ENCODE assay signal across 25 cellular contexts in genomic region chr1:180860535-180860934, GRCh38. TPM values are rescaled to one million over a fixed set of nuclear protein-coding genes. Genes with fewer than 3 reads are reported as not detected.
"Had no signal": no experiment of that assay in that cellular context is flagged by ENCODE, and none has a peak within 500 bp of the region (broad histone marks: within the 10 kb centered on the region; RNA-seq: fewer than 3 reads in every experiment).

No MANE protein-coding gene starts in this region.

- ATAC-seq: activated CD4-positive, alpha-beta T cell treated with anti-CD3 and anti-CD28 coated beads for 36 hours; activated naive CD8-positive, alpha-beta T cell treated with anti-CD3 and anti-CD28 coated beads, Interleukin-2, amount 50 U/mL, for 24 hours; heart right ventricle; mucosa of descending colon; sciatic nerve; stimulated activated effector memory CD8-positive, alpha-beta T cell treated with anti-CD3 and anti-CD28 coated beads, Interleukin-12 subunit alpha, Interleukin-12 subunit beta, amount 100 ng/mL, for 72 hours; WTC11 had no signal

- H3K4me3 Mint-ChIP-seq: activated CD4-positive, alpha-beta memory T cell treated with anti-CD3 and anti-CD28 coated beads for 36 hours; activated CD4-positive, alpha-beta T cell treated with anti-CD3 and anti-CD28 coated beads for 36 hours; activated naive CD8-positive, alpha-beta T cell treated with anti-CD3 and anti-CD28 coated beads, Interleukin-2, amount 50 U/mL, for 24 hours; brain; memory B cell; naive B cell; stimulated activated effector memory CD8-positive, alpha-beta T cell treated with anti-CD3 and anti-CD28 coated beads, Interleukin-12 subunit alpha, Interleukin-12 subunit beta, amount 100 ng/mL, for 72 hours; T-helper 2 cell treated with Interferon-gamma antibody and Interleukin-4, amounts not matched to agents 5 μg/mL and 100 μg/mL, for 36 hours; WTC11 had no signal

- H3K9me3 ChIP-seq: esophagus muscularis mucosa, heart right ventricle, left ventricle myocardium inferior, mucosa of descending colon, neutrophil, testis, upper lobe of left lung had no signal

- H3K4me1 Mint-ChIP-seq: activated CD4-positive, alpha-beta T cell treated with anti-CD3 and anti-CD28 coated beads for 36 hours; activated naive CD8-positive, alpha-beta T cell treated with anti-CD3 and anti-CD28 coated beads, Interleukin-2, amount 50 U/mL, for 24 hours; memory B cell; naive B cell had no signal

- H3K27ac Mint-ChIP-seq: activated CD4-positive, alpha-beta memory T cell treated with anti-CD3 and anti-CD28 coated beads for 36 hours; activated CD4-positive, alpha-beta T cell treated with anti-CD3 and anti-CD28 coated beads for 36 hours; activated naive CD8-positive, alpha-beta T cell treated with anti-CD3 and anti-CD28 coated beads, Interleukin-2, amount 50 U/mL, for 24 hours; activated T-helper 2 cell treated with anti-CD3 and anti-CD28 coated beads, Interferon-gamma antibody, Interleukin-2, Interleukin-4, amounts not matched to agents 10 μg/mL and 5 μg/mL and 100 μg/mL, durations not matched to agents 14 hours and 24 hours and 36 hours; brain; memory B cell; naive B cell; stimulated activated effector memory CD8-positive, alpha-beta T cell treated with anti-CD3 and anti-CD28 coated beads, Interleukin-12 subunit alpha, Interleukin-12 subunit beta, amount 100 ng/mL, for 72 hours; T-helper 2 cell treated with Interferon-gamma antibody and Interleukin-4, amounts not matched to agents 5 μg/mL and 100 μg/mL, for 36 hours; WTC11 had no signal

- DNase-seq: activated CD4-positive, alpha-beta memory T cell treated with anti-CD3 and anti-CD28 coated beads for 36 hours; activated CD4-positive, alpha-beta T cell treated with anti-CD3 and anti-CD28 coated beads for 36 hours; activated naive CD4-positive, alpha-beta T cell treated with Interleukin-2 at 50 U/mL for 16 hours; activated naive CD8-positive, alpha-beta T cell treated with anti-CD3 and anti-CD28 coated beads, Interleukin-2, amount 50 U/mL, for 24 hours; activated T-cell treated with anti-CD3 and anti-CD28 coated beads, Interleukin-2, amount 50 U/mL, for 1 hour; anterior cingulate cortex; central memory CD4-positive, alpha-beta T cell; effector CD4-positive, alpha-beta T cell; heart right ventricle; kidney glomerular epithelial cell; left ventricle myocardium inferior; mucosa of descending colon; naive B cell; stimulated activated CD4-positive, alpha-beta T cell treated with anti-CD3 and anti-CD28 coated beads, Interleukin-4, amount 100 ng/mL, for 24 hours; testis; upper lobe of left lung had no signal

- H3K27me3 Mint-ChIP-seq: activated CD4-positive, alpha-beta memory T cell treated with anti-CD3 and anti-CD28 coated beads for 36 hours; activated CD4-positive, alpha-beta T cell treated with anti-CD3 and anti-CD28 coated beads for 36 hours; activated naive CD8-positive, alpha-beta T cell treated with anti-CD3 and anti-CD28 coated beads, Interleukin-2, amount 50 U/mL, for 24 hours; memory B cell; naive B cell had no signal

- H3K9me3 Mint-ChIP-seq: activated CD4-positive, alpha-beta memory T cell treated with anti-CD3 and anti-CD28 coated beads for 36 hours; activated naive CD8-positive, alpha-beta T cell treated with anti-CD3 and anti-CD28 coated beads, Interleukin-2, amount 50 U/mL, for 24 hours; activated T-helper 2 cell treated with anti-CD3 and anti-CD28 coated beads, Interferon-gamma antibody, Interleukin-2, Interleukin-4, amounts not matched to agents 10 μg/mL and 5 μg/mL and 100 μg/mL, durations not matched to agents 14 hours and 24 hours and 36 hours; memory B cell; naive B cell; stimulated activated effector memory CD8-positive, alpha-beta T cell treated with anti-CD3 and anti-CD28 coated beads, Interleukin-12 subunit alpha, Interleukin-12 subunit beta, amount 100 ng/mL, for 72 hours; T-helper 2 cell treated with Interferon-gamma antibody and Interleukin-4, amounts not matched to agents 5 μg/mL and 100 μg/mL, for 36 hours; WTC11 had no signal

RNA-seq across cellular contexts. Expression of gene KIAA1614, which starts 52.2 kb away (rescaled TPM):
- total RNA-seq: activated CD4-positive, alpha-beta memory T cell treated with anti-CD3 and anti-CD28 coated beads for 36 hours had no signal
